Comparison of ENCODE assay signal across 11 cellular contexts in the genomic region with DNA sequence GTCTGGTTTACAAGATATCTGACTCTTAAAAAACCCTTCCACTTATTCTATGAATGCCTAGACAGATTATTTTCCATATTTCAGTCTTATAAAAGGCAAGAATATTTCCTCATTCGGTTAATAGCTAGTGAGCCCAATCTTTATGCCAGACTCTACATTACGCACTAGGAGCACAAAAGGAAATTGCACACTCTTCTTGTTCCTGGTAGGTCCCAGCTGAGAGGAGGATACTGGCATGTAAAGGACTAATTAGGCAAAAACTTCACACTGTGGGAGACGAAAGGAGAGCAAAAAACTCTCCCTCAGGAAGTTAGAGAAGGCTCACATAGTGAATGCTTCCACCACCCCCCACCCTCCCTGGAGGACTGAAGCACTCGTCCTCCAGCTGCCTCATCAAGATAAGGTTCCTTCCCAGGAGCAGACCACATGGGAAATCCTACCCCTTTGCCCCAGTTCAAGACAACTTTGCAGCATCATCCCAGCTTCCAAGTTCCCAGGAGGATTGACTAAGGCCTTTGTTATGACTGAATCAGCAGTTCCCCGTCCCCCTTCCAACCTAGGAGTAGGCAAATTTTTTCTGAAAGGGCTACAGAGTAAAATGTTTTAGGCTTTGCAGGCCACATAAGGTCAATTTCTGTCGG. TPM values are rescaled to one million over a fixed set of nuclear protein-coding genes. Genes with fewer than 3 reads are reported as not detected.
DNase-seq lines count a peak whose midpoint lies in the region; ATAC-seq lines count a peak whose summit lies in the region.
"Had no signal": no experiment of that assay in that cellular context is flagged by ENCODE, and none has a peak within 500 bp of the region (broad histone marks: within the 10 kb centered on the region; RNA-seq: fewer than 3 reads in every experiment).

No MANE protein-coding gene starts in this region.

- no peaks in the 10 kb centered on the region for H3K36me3 Mint-ChIP-seq in naive thymus-derived CD8-positive, alpha-beta T cell

- no peaks in the 10 kb centered on the region for H3K27me3 Mint-ChIP-seq in naive thymus-derived CD8-positive, alpha-beta T cell

- ATAC-seq in left ventricle myocardium superior (peak; percentile 43), GM18861 (IDR thresholded peaks at IDR 0.05; ENCODE audit: unreplicated experiment) (no peak)
- no peak for ATAC-seq in naive thymus-derived CD8-positive, alpha-beta T cell
- ATAC-seq: activated CD4-positive, CD25-positive, alpha-beta regulatory T cell treated with anti-CD3 and anti-CD28 coated beads, Interleukin-2, amount 50 U/mL, for 24 hours had no signal

- POLR2A ChIA-PET in naive thymus-derived CD8-positive, alpha-beta T cell (lab: Charles Lee), result no interaction called here

- no peaks in the 10 kb centered on the region for H3K4me1 Mint-ChIP-seq in naive thymus-derived CD8-positive, alpha-beta T cell

- peaks cover 0 to 3% (median 0%) of the 10 kb centered on the region in 9 donors for H3K9me3 Mint-ChIP-seq in naive thymus-derived CD8-positive, alpha-beta T cell

- intact Hi-C loops in left ventricle myocardium superior (cut with micrococcal nuclease), result no loop called here

- DNase-seq in DMS53 (lab: John Stamatoyannopoulos, UW) (peak; percentile 39), DMS53 treated with DMSO at 0.1 percent for 48 hours (lab: John Stamatoyannopoulos, UW; ENCODE audit: unreplicated experiment) (no peak), amniotic epithelial cell (ENCODE audit: low read depth) (peak; percentile 95), left ventricle myocardium superior (peak; percentile 55), smooth muscle cell of the brain vasculature (ENCODE audit: low read depth, low spot score) (peak; percentile 57), activated gamma-delta T cell treated with Interleukin-2 at 50 U/mL for 16 hours (no peak)
- DNase-seq in naive thymus-derived CD8-positive, alpha-beta T cell, result no peak

- H3K4me3 Mint-ChIP-seq in naive thymus-derived CD8-positive, alpha-beta T cell, result no peak overlapping the region

- H3K27ac Mint-ChIP-seq in naive thymus-derived CD8-positive, alpha-beta T cell, result no peak overlapping the region

RNA-seq across cellular contexts. Expression of gene CAPZA3, which starts 14.5 kb away (rescaled TPM):
- total RNA-seq in left ventricle myocardium superior, result not detected
- not detected for total RNA-seq in naive thymus-derived CD8-positive, alpha-beta T cell
- polyA plus RNA-seq in naive thymus-derived CD8-positive, alpha-beta T cell, result not detected
- total RNA-seq: temporal lobe had no signal
- polyA plus RNA-seq: adipose tissue had no signal

RNA-seq across cellular contexts. Expression of gene PLCZ1, which starts 14.6 kb away (rescaled TPM):
- not detected for total RNA-seq in left ventricle myocardium superior
- total RNA-seq in naive thymus-derived CD8-positive, alpha-beta T cell, result not detected
- polyA plus RNA-seq in naive thymus-derived CD8-positive, alpha-beta T cell, result not detected
- polyA plus RNA-seq: adipose tissue had no signal

Comparison
In these comparisons a context has a peak if more than half of its experiments do, and no peak if none do; other contexts are left out.
1. DNase-seq: peak in DMS53 (single experiment), amniotic epithelial cell (single experiment), left ventricle myocardium superior (single experiment) and smooth muscle cell of the brain vasculature (single experiment); none in DMS53 treated with DMSO at 0.1 percent for 48 hours (single experiment), naive thymus-derived CD8-positive, alpha-beta T cell (0 of 10) and activated gamma-delta T cell treated with Interleukin-2 at 50 U/mL for 16 hours (single experiment).